ENCODE assay signal across 1 cellular context in genomic region chr6:3258201-3258600, GRCh38.
TF ChIP-seq lines count a peak whose summit lies in the region.

No MANE protein-coding gene starts in this region.

TF ChIP-seq in HepG2, 621 proteins besides CTCF, POLR2A, EP300 and RAD21:
- TF ChIP-seq AHDC1 (CRISPR knock-in tag; IDR thresholded peaks at IDR 0.05; ENCODE audit: borderline replicate concordance), result 0 out of 2 replicates have a peak, but pooled peaks have one; percentile 14
- no peak for TF ChIP-seq ATF6 (CRISPR knock-in tag; conservative IDR thresholded peaks at IDR 0.05)
- 0 out of 2 replicates have a peak, but pooled peaks have one; percentile 19 for TF ChIP-seq ZNF816 (CRISPR knock-in tag; IDR thresholded peaks at IDR 0.05; ENCODE audit: borderline replicate concordance)
